In the genomic region with DNA sequence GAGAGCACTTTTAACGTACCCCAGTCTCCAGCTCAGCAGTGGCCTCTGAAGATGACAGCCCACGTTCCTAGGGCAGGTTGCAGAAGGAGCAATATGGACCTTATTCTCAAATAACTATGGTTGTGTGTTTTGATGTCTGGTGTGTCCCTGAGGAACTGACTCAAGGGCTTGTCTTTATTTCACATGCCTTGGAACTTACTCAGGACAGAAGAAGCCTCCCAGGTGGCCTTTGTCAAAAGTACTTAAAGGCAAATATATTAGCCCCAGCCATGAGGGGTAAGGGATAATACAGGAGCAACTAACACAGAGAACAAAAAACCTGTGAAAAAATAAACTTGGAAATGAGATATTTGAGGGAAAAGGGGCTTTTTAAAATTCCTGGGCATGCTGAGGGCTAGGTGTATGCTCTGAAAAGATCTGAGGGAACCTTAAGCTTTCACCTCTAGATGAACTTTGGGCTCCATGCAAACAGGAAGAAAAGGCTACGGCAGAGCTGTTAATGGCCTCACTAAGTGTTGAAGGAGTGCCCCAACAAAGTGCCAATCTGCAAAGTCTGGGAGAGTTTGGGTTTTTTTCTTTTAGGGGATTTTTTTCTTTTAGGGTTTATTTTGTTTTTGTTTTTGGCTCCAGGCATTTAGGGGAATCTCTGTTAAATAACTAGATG, we compare ENCODE assay signal across 17 cellular contexts. TPM values are rescaled to one million over a fixed set of nuclear protein-coding genes. Genes with fewer than 3 reads are reported as not detected.
A peak's percentile ranks its signal among the peaks of the same experiment; 100 is the strongest.
DNase-seq lines count a peak whose midpoint lies in the region; ATAC-seq, FAIRE-seq and TF ChIP-seq lines count a peak whose summit lies in the region.
"Had no signal": no experiment of that assay in that cellular context is flagged by ENCODE, and none has a peak within 500 bp of the region (broad histone marks: within the 10 kb centered on the region; RNA-seq: fewer than 3 reads in every experiment).

No MANE protein-coding gene starts in this region.

- ATAC-seq in natural killer cell (peak in 1 of 3 donors; percentile 12), foreskin keratinocyte (peak; percentile 45), HG03521 (IDR thresholded peaks at IDR 0.05; ENCODE audit: unreplicated experiment) (no peak)
- ATAC-seq in natural killer cell treated with Interleukin-12 subunit alpha and Interleukin-12 subunit beta and Interleukin-15 and Interleukin-18, amount 100 ng/mL, for 72 hours, result no peak
- ATAC-seq in stimulated activated effector memory CD8-positive, alpha-beta T cell treated with anti-CD3 and anti-CD28 coated beads, Interleukin-12 subunit alpha, Interleukin-12 subunit beta, amount 100 ng/mL, for 72 hours, result no peak
- ATAC-seq: A549 had no signal

- H3K27me3 ChIP-seq in astrocyte (ENCODE audit: insufficient read depth, low read length) (no peaks in the 10 kb centered on the region), foreskin keratinocyte (no peaks in the 10 kb centered on the region)
- H3K27me3 ChIP-seq: ovary had no signal

- no peak overlapping the region for H3K4me3 ChIP-seq in astrocyte (ENCODE audit: insufficient read depth, low read depth, low read length)
- H3K4me3 ChIP-seq: A549, ovary had no signal

- H3K27ac ChIP-seq in astrocyte (ENCODE audit: low read depth, low read length) (no peak overlapping the region), foreskin keratinocyte (no peak overlapping the region)
- H3K27ac ChIP-seq: A549, ovary had no signal

- H3K27ac Mint-ChIP-seq in natural killer cell (peak overlapping the region; percentile 63 to 71), astrocyte (ENCODE audit: unreplicated experiment) (peak overlapping the region; percentile 80)
- peak overlapping the region in 1 of 2 donors; percentile 29 for H3K27ac Mint-ChIP-seq in natural killer cell treated with Interleukin-12 subunit alpha and Interleukin-12 subunit beta and Interleukin-15 and Interleukin-18, amount 100 ng/mL, for 72 hours
- H3K27ac Mint-ChIP-seq in stimulated activated effector memory CD8-positive, alpha-beta T cell treated with anti-CD3 and anti-CD28 coated beads, Interleukin-12 subunit alpha, Interleukin-12 subunit beta, amount 100 ng/mL, for 72 hours, result peak overlapping the region; percentile 32

- no peak for TF ChIP-seq CTCF in natural killer cell (IDR thresholded peaks at IDR 0.05)
- TF ChIP-seq CTCF in astrocyte (IDR thresholded peaks at IDR 0.05; ENCODE audit: insufficient read depth, low read depth, low read length), result no peak
- TF ChIP-seq CTCF in foreskin keratinocyte (conservative IDR thresholded peaks at IDR 0.05), result no peak

- no peaks in the 10 kb centered on the region for H3K79me2 ChIP-seq in astrocyte (ENCODE audit: insufficient read depth, low read length)

- H4K20me1 ChIP-seq in astrocyte (ENCODE audit: insufficient read depth, low read length), result no peaks in the 10 kb centered on the region

- intact Hi-C loops in natural killer cell (cut with micrococcal nuclease), result no loop called here

- H3K4me3 Mint-ChIP-seq in natural killer cell, result no peak overlapping the region
- H3K4me3 Mint-ChIP-seq in natural killer cell treated with Interleukin-12 subunit alpha and Interleukin-12 subunit beta and Interleukin-15 and Interleukin-18, amount 100 ng/mL, for 72 hours, result no peak overlapping the region
- H3K4me3 Mint-ChIP-seq in astrocyte (ENCODE audit: unreplicated experiment), result no peak overlapping the region
- H3K4me3 Mint-ChIP-seq in stimulated activated effector memory CD8-positive, alpha-beta T cell treated with anti-CD3 and anti-CD28 coated beads, Interleukin-12 subunit alpha, Interleukin-12 subunit beta, amount 100 ng/mL, for 72 hours, result no peak overlapping the region

- H3K27me3 Mint-ChIP-seq in natural killer cell (ENCODE audit: low read depth in 2 of 2) (no peaks in the 10 kb centered on the region), astrocyte (ENCODE audit: low read depth, unreplicated experiment) (no peaks in the 10 kb centered on the region)
- H3K27me3 Mint-ChIP-seq in natural killer cell treated with Interleukin-12 subunit alpha and Interleukin-12 subunit beta and Interleukin-15 and Interleukin-18, amount 100 ng/mL, for 72 hours, result no peaks in the 10 kb centered on the region

- H3K4me2 ChIP-seq in astrocyte (ENCODE audit: low read length), result peak overlapping the region; percentile 13
- H3K4me2 ChIP-seq: A549 had no signal

- peaks cover 13% of the 10 kb centered on the region for H3K4me1 ChIP-seq in astrocyte (ENCODE audit: insufficient read depth, low read length)
- H3K4me1 ChIP-seq in foreskin keratinocyte, result peaks cover 34% of the 10 kb centered on the region
- H3K4me1 ChIP-seq: A549 had no signal

- FAIRE-seq in astrocyte (lab: Jason Lieb, UNC), result no peak
- FAIRE-seq: A549, endometrium, kidney, urothelium cell line had no signal

- H3K9ac ChIP-seq in astrocyte (ENCODE audit: low read length), result no peak overlapping the region

- DNase-seq in natural killer cell (no peak), astrocyte (ENCODE audit: low read depth) (no peak), foreskin keratinocyte (peak in 1 of 2 donors; percentile 50), NCI-H345 (lab: John Stamatoyannopoulos, UW) (no peak)
- DNase-seq in natural killer cell treated with Interleukin-12 subunit alpha and Interleukin-12 subunit beta and Interleukin-15 and Interleukin-18, amount 100 ng/mL, for 72 hours (ENCODE audit: low spot score), result no peak
- DNase-seq in stimulated activated effector memory CD8-positive, alpha-beta T cell treated with anti-CD3 and anti-CD28 coated beads, Interleukin-12 subunit alpha, Interleukin-12 subunit beta, amount 100 ng/mL, for 72 hours (ENCODE audit: low spot score in 2 of 2), result no peak
- no peak for DNase-seq in stimulated activated CD4-positive, alpha-beta T cell treated with anti-CD3 and anti-CD28 coated beads, Interleukin-12 subunit alpha, Interleukin-12 subunit beta, amount 100 ng/mL, for 4 hours
- DNase-seq: activated T-cell treated with anti-CD3 and anti-CD28 coated beads, Interleukin-2, amount 50 U/mL, for 48 hours; head of caudate nucleus; kidney; NCI-H1105 treated with DMSO at 0.1 percent for 48 hours; ovary; SIG-M5 had no signal

- no peaks in the 10 kb centered on the region for H3K9me3 ChIP-seq in astrocyte (ENCODE audit: insufficient read depth, low read depth, low read length)
- H3K9me3 ChIP-seq: ovary had no signal

- H3K36me3 Mint-ChIP-seq in natural killer cell (no peaks in the 10 kb centered on the region), astrocyte (ENCODE audit: low read depth, unreplicated experiment) (peaks cover 4% of the 10 kb centered on the region)
- H3K36me3 Mint-ChIP-seq in natural killer cell treated with Interleukin-12 subunit alpha and Interleukin-12 subunit beta and Interleukin-15 and Interleukin-18, amount 100 ng/mL, for 72 hours, result peaks cover 17% of the 10 kb centered on the region
- peaks cover 24% of the 10 kb centered on the region for H3K36me3 Mint-ChIP-seq in stimulated activated effector memory CD8-positive, alpha-beta T cell treated with anti-CD3 and anti-CD28 coated beads, Interleukin-12 subunit alpha, Interleukin-12 subunit beta, amount 100 ng/mL, for 72 hours

- peaks cover 4% of the 10 kb centered on the region for H3K36me3 ChIP-seq in astrocyte (ENCODE audit: insufficient read depth, low read length)
- H3K36me3 ChIP-seq: ovary had no signal

- H3K4me1 Mint-ChIP-seq in natural killer cell (peaks cover 9 to 17% of the 10 kb centered on the region in 2 donors), astrocyte (ENCODE audit: low read depth, unreplicated experiment) (peaks cover 28% of the 10 kb centered on the region)
- H3K4me1 Mint-ChIP-seq in natural killer cell treated with Interleukin-12 subunit alpha and Interleukin-12 subunit beta and Interleukin-15 and Interleukin-18, amount 100 ng/mL, for 72 hours (ENCODE audit: low read depth in 2 of 2), result peaks cover 10 to 17% of the 10 kb centered on the region in 2 donors
- H3K4me1 Mint-ChIP-seq in stimulated activated effector memory CD8-positive, alpha-beta T cell treated with anti-CD3 and anti-CD28 coated beads, Interleukin-12 subunit alpha, Interleukin-12 subunit beta, amount 100 ng/mL, for 72 hours, result peaks cover 14% of the 10 kb centered on the region

- no peak overlapping the region for H2AFZ ChIP-seq in astrocyte (ENCODE audit: low read depth, low read length)

- H3K9me3 Mint-ChIP-seq in natural killer cell (no peaks in the 10 kb centered on the region), astrocyte (ENCODE audit: unreplicated experiment) (peaks cover 4% of the 10 kb centered on the region)
- H3K9me3 Mint-ChIP-seq in natural killer cell treated with Interleukin-12 subunit alpha and Interleukin-12 subunit beta and Interleukin-15 and Interleukin-18, amount 100 ng/mL, for 72 hours, result no peaks in the 10 kb centered on the region
- H3K9me3 Mint-ChIP-seq in stimulated activated effector memory CD8-positive, alpha-beta T cell treated with anti-CD3 and anti-CD28 coated beads, Interleukin-12 subunit alpha, Interleukin-12 subunit beta, amount 100 ng/mL, for 72 hours, result no peaks in the 10 kb centered on the region

RNA-seq across cellular contexts. Expression of a gene that starts 40.3 kb away (rescaled TPM):
- total RNA-seq in natural killer cell (10 to 100 TPM; 34.5 to 40.0 (median 38.8) TPM), astrocyte (9.3 and 9.5 TPM in 2 replicates), foreskin keratinocyte (16.8 and 20.0 TPM in 2 replicates)
- total RNA-seq in natural killer cell treated with Interleukin-12 subunit alpha and Interleukin-12 subunit beta and Interleukin-15 and Interleukin-18, amount 100 ng/mL, for 72 hours, result 10 to 100 TPM; 17.6 to 25.4 TPM
- polyA plus RNA-seq in foreskin keratinocyte, result 6.9 and 8.0 TPM in 2 replicates
